ENCODE assay signal across 30 cellular contexts in the genomic region with DNA sequence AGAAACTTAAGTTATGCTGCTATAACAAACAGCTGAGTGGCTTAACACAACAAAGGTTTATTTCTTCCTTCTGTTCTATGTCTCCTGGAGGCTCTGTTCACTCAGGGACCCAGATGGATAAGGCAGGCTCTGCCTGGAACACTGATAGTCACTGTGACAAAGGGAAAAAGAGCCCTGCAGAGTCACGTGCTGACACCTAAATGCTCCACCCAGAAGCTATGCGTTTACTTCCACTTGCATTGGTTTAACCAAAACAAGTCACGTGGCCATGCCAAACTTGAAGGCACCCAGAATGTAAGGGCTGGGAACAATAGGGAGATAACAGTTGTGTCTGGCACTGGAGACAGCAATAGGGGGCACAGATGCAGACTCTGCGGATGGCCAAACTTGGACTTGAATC. TPM values are rescaled to one million over a fixed set of nuclear protein-coding genes. Genes with fewer than 3 reads are reported as not detected.
"Had no signal": no experiment of that assay in that cellular context is flagged by ENCODE, and none has a peak within 500 bp of the region (broad histone marks: within the 10 kb centered on the region; RNA-seq: fewer than 3 reads in every experiment).

No MANE protein-coding gene starts in this region.

- H3K27ac ChIP-seq: hepatocyte, left lung, thyroid gland, VCaP had no signal

- H3K9me3 Mint-ChIP-seq: activated T-helper 2 cell treated with anti-CD3 and anti-CD28 coated beads, Interferon-gamma antibody, Interleukin-2, Interleukin-4, amounts not matched to agents 10 μg/mL and 5 μg/mL and 100 μg/mL, durations not matched to agents 14 hours and 24 hours and 36 hours; central memory CD8-positive, alpha-beta T cell; immature natural killer cell; mesothelial cell of epicardium; natural killer cell; stimulated activated naive CD8-positive, alpha-beta T cell treated with anti-CD3 and anti-CD28 coated beads, Interleukin-15, Interleukin-2, amounts not matched to agents 100 ng/mL and 50 ng/mL, for 24 hours; T-helper 2 cell treated with Interferon-gamma antibody and Interleukin-4, amounts not matched to agents 5 μg/mL and 100 μg/mL, for 36 hours had no signal

- H3K79me2 ChIP-seq: hepatocyte had no signal

- H3K27me3 ChIP-seq: hepatocyte, thyroid gland had no signal

- H3K4me1 Mint-ChIP-seq: central memory CD8-positive, alpha-beta T cell; immature natural killer cell; mesothelial cell of epicardium; natural killer cell had no signal

- H3K4me3 ChIP-seq: hepatocyte, left lung, lung, thyroid gland had no signal

- H3K4me1 ChIP-seq: left lung, thyroid gland had no signal

- H3K27ac Mint-ChIP-seq: activated naive CD8-positive, alpha-beta T cell; activated T-helper 2 cell treated with anti-CD3 and anti-CD28 coated beads, Interferon-gamma antibody, Interleukin-2, Interleukin-4, amounts not matched to agents 10 μg/mL and 5 μg/mL and 100 μg/mL, durations not matched to agents 14 hours and 24 hours and 36 hours; immature natural killer cell; mesothelial cell of epicardium; natural killer cell; progenitor cell of endocrine pancreas; stimulated activated naive CD8-positive, alpha-beta T cell treated with anti-CD3 and anti-CD28 coated beads, Interleukin-15, Interleukin-2, amounts not matched to agents 100 ng/mL and 50 ng/mL, for 24 hours; T-helper 2 cell treated with Interferon-gamma antibody and Interleukin-4, amounts not matched to agents 5 μg/mL and 100 μg/mL, for 36 hours had no signal

- H2AFZ ChIP-seq: hepatocyte had no signal

- H3K4me3 Mint-ChIP-seq: activated naive CD8-positive, alpha-beta T cell; central memory CD8-positive, alpha-beta T cell; immature natural killer cell; mesothelial cell of epicardium; natural killer cell; stimulated activated naive CD8-positive, alpha-beta T cell treated with anti-CD3 and anti-CD28 coated beads, Interleukin-15, Interleukin-2, amounts not matched to agents 100 ng/mL and 50 ng/mL, for 24 hours; T-helper 2 cell treated with Interferon-gamma antibody and Interleukin-4, amounts not matched to agents 5 μg/mL and 100 μg/mL, for 36 hours had no signal

- FAIRE-seq: astrocyte, colon, endothelial cell of umbilical vein had no signal

- H3K4me2 ChIP-seq: hepatocyte had no signal

- H3K36me3 ChIP-seq: left lung, thyroid gland had no signal

- H3K36me3 Mint-ChIP-seq: activated naive CD8-positive, alpha-beta T cell; immature natural killer cell; mesothelial cell of epicardium; natural killer cell had no signal

- DNase-seq: activated CD4-positive, CD25-positive, alpha-beta regulatory T cell treated with anti-CD3 and anti-CD28 coated beads, Interleukin-2, amount 50 U/mL, for 72 hours; activated naive CD4-positive, alpha-beta T cell; activated T-cell treated with anti-CD3 and anti-CD28 coated beads, Interleukin-2, amount 50 U/mL, for 1 hour; effector memory CD4-positive, alpha-beta T cell; foreskin melanocyte; immature natural killer cell; left lung; natural killer cell; retina; stimulated activated CD4-positive, alpha-beta T cell treated with anti-CD3 and anti-CD28 coated beads, Interleukin-12 subunit alpha, Interleukin-12 subunit beta, amount 100 ng/mL, for 4 hours; substantia nigra; thyroid gland had no signal

- H3K9me3 ChIP-seq: left lung, thyroid gland had no signal

- ATAC-seq: esophagus mucosa, left lung, natural killer cell had no signal

RNA-seq across cellular contexts. Expression of gene MS4A15, which starts 3.4 kb away (rescaled TPM):
- total RNA-seq: activated T-helper 2 cell treated with anti-CD3 and anti-CD28 coated beads, Interferon-gamma antibody, Interleukin-2, Interleukin-4, amounts not matched to agents 10 μg/mL and 5 μg/mL and 100 μg/mL, durations not matched to agents 14 hours and 24 hours and 36 hours; astrocyte; endothelial cell of umbilical vein; esophagus mucosa; kidney epithelial cell; natural killer cell; osteocyte; progenitor cell of endocrine pancreas; thyroid gland; ureter had no signal
- polyA plus RNA-seq: endothelial cell of umbilical vein, immature natural killer cell had no signal

RNA-seq across cellular contexts. Expression of gene MS4A18, which starts 28.8 kb away (rescaled TPM):
- total RNA-seq: activated T-helper 2 cell treated with anti-CD3 and anti-CD28 coated beads, Interferon-gamma antibody, Interleukin-2, Interleukin-4, amounts not matched to agents 10 μg/mL and 5 μg/mL and 100 μg/mL, durations not matched to agents 14 hours and 24 hours and 36 hours; astrocyte; dermis microvascular lymphatic vessel endothelial cell; endothelial cell of umbilical vein; esophagus mucosa; hepatocyte; kidney epithelial cell; left lung; lung; mesothelial cell of epicardium; natural killer cell; osteocyte; progenitor cell of endocrine pancreas; thyroid gland; ureter had no signal
- polyA plus RNA-seq: endothelial cell of umbilical vein, hepatocyte, immature natural killer cell had no signal

RNA-seq across cellular contexts. Expression of gene MS4A10, which starts 31.8 kb away (rescaled TPM):
- total RNA-seq: activated T-helper 2 cell treated with anti-CD3 and anti-CD28 coated beads, Interferon-gamma antibody, Interleukin-2, Interleukin-4, amounts not matched to agents 10 μg/mL and 5 μg/mL and 100 μg/mL, durations not matched to agents 14 hours and 24 hours and 36 hours; astrocyte; dermis microvascular lymphatic vessel endothelial cell; endothelial cell of umbilical vein; esophagus mucosa; kidney epithelial cell; left lung; lung; mesothelial cell of epicardium; natural killer cell; osteocyte; progenitor cell of endocrine pancreas; thyroid gland; ureter had no signal
- polyA plus RNA-seq: endothelial cell of umbilical vein, immature natural killer cell, lung had no signal

RNA-seq across cellular contexts. Expression of gene MS4A8, which starts 53.9 kb away (rescaled TPM):
- total RNA-seq: activated T-helper 2 cell treated with anti-CD3 and anti-CD28 coated beads, Interferon-gamma antibody, Interleukin-2, Interleukin-4, amounts not matched to agents 10 μg/mL and 5 μg/mL and 100 μg/mL, durations not matched to agents 14 hours and 24 hours and 36 hours; astrocyte; dermis microvascular lymphatic vessel endothelial cell; endothelial cell of umbilical vein; esophagus mucosa; kidney epithelial cell; mesothelial cell of epicardium; natural killer cell; osteocyte; thyroid gland; ureter had no signal
- polyA plus RNA-seq: endothelial cell of umbilical vein, immature natural killer cell had no signal
